35 cellular contexts compared by ENCODE assay signal in genomic region chr1:106749491-106749890, GRCh38.
"Had no signal": no experiment of that assay in that cellular context is flagged by ENCODE, and none has a peak within 500 bp of the region (broad histone marks: within the 10 kb centered on the region; RNA-seq: fewer than 3 reads in every experiment).

No MANE protein-coding gene starts in this region.

- H3K4me3 ChIP-seq: ascending aorta, cardiac muscle cell had no signal

- H3K36me3 ChIP-seq: ascending aorta, cardiac muscle cell had no signal

- H3K27ac Mint-ChIP-seq: activated B cell treated with CpG ODN at 0.5 μM for 24 hours; activated CD4-positive, alpha-beta memory T cell treated with anti-CD3 and anti-CD28 coated beads, Interleukin-2, amount 10 ng/mL, durations not matched to agents 7 days and 5 days; activated CD4-positive, alpha-beta T cell treated with anti-CD3 and anti-CD28 coated beads for 36 hours; activated CD4-positive, alpha-beta T cell treated with anti-CD3 and anti-CD28 coated beads, Interleukin-2, amount 10 ng/mL, durations not matched to agents 7 days and 5 days; activated CD8-positive, alpha-beta memory T cell treated with anti-CD3 and anti-CD28 coated beads, Interleukin-2, amount 10 ng/mL, durations not matched to agents 7 days and 5 days; activated CD8-positive, alpha-beta T cell treated with anti-CD3 and anti-CD28 coated beads, Interleukin-2, amount 10 ng/mL, durations not matched to agents 7 days and 5 days; activated naive CD4-positive, alpha-beta T cell treated with anti-CD3 and anti-CD28 coated beads, Interleukin-2, amount 10 ng/mL, durations not matched to agents 7 days and 5 days; activated naive CD4-positive, alpha-beta T cell treated with anti-CD3 and anti-CD28 coated beads, Interleukin-2, amount 50 U/mL, for 24 hours; activated naive CD8-positive, alpha-beta T cell; activated naive CD8-positive, alpha-beta T cell treated with anti-CD3 and anti-CD28 coated beads, Interleukin-2, amount 10 ng/mL, durations not matched to agents 7 days and 5 days; activated naive CD8-positive, alpha-beta T cell treated with anti-CD3 and anti-CD28 coated beads, Interleukin-2, amount 50 U/mL, for 24 hours; activated T-cell treated with anti-CD3 and anti-CD28 coated beads, Interleukin-2, amount 50 U/mL, for 24 hours; activated T-helper 2 cell treated with anti-CD3 and anti-CD28 coated beads, Interferon-gamma antibody, Interleukin-2, Interleukin-4, amounts not matched to agents 10 μg/mL and 5 μg/mL and 100 μg/mL, durations not matched to agents 14 hours and 24 hours and 36 hours; brain; T-helper 1 cell treated with Interleukin-12 subunit alpha and Interleukin-12 subunit beta and Interleukin-4 antibody, amounts not matched to agents 30 μg/mL and 1 μg/mL, for 36 hours; T-helper 2 cell treated with Interferon-gamma antibody and Interleukin-4, amounts not matched to agents 5 μg/mL and 100 μg/mL, for 36 hours had no signal

- H3K4me1 ChIP-seq: ascending aorta had no signal

- DNase-seq: activated B cell treated with CpG ODN at 0.5 μM for 24 hours; activated CD4-positive, alpha-beta memory T cell treated with anti-CD3 and anti-CD28 coated beads, Interleukin-2, amount 10 ng/mL, durations not matched to agents 7 days and 5 days; activated CD4-positive, alpha-beta T cell treated with anti-CD3 and anti-CD28 coated beads for 1 hour; activated CD4-positive, alpha-beta T cell treated with anti-CD3 and anti-CD28 coated beads for 36 hours; activated CD4-positive, alpha-beta T cell treated with anti-CD3 and anti-CD28 coated beads for 48 hours; activated CD4-positive, alpha-beta T cell treated with anti-CD3 and anti-CD28 coated beads, Interleukin-2, amount 10 ng/mL, durations not matched to agents 7 days and 5 days; activated CD4-positive, alpha-beta T cell treated with anti-CD3 and anti-CD28 coated beads, Interleukin-2, amount 50 U/mL, for 48 hours; activated CD8-positive, alpha-beta memory T cell treated with anti-CD3 and anti-CD28 coated beads for 24 hours; activated CD8-positive, alpha-beta memory T cell treated with anti-CD3 and anti-CD28 coated beads, Interleukin-2, amount 10 ng/mL, durations not matched to agents 7 days and 5 days; activated CD8-positive, alpha-beta memory T cell treated with anti-CD3 and anti-CD28 coated beads, Interleukin-2, amount 50 U/mL, for 48 hours; activated CD8-positive, alpha-beta T cell treated with anti-CD3 and anti-CD28 coated beads, Interleukin-2, amount 10 ng/mL, durations not matched to agents 7 days and 5 days; activated effector memory CD4-positive, alpha-beta T cell treated with Interleukin-2 at 50 U/mL for 16 hours; activated gamma-delta T cell; activated naive CD4-positive, alpha-beta T cell treated with anti-CD3 and anti-CD28 coated beads, Interleukin-2, amount 10 ng/mL, durations not matched to agents 7 days and 5 days; activated naive CD4-positive, alpha-beta T cell treated with Interleukin-2 at 50 U/mL for 16 hours; activated naive CD8-positive, alpha-beta T cell treated with anti-CD3 and anti-CD28 coated beads, Interleukin-2, amount 10 ng/mL, durations not matched to agents 7 days and 5 days; activated naive CD8-positive, alpha-beta T cell treated with anti-CD3 and anti-CD28 coated beads, Interleukin-2, amount 50 U/mL, for 24 hours; activated T-cell treated with anti-CD3 and anti-CD28 coated beads, Interleukin-2, amount 50 U/mL, for 24 hours; activated T-cell treated with anti-CD3 and anti-CD28 coated beads, Interleukin-2, amount 50 U/mL, for 48 hours; amygdala; anterior cingulate cortex; caudate nucleus; T-helper 2 cell; T-helper 9 cell had no signal

- H3K4me3 Mint-ChIP-seq: activated B cell treated with CpG ODN at 0.5 μM for 24 hours; activated CD4-positive, alpha-beta memory T cell treated with anti-CD3 and anti-CD28 coated beads, Interleukin-2, amount 10 ng/mL, durations not matched to agents 7 days and 5 days; activated CD4-positive, alpha-beta T cell treated with anti-CD3 and anti-CD28 coated beads for 36 hours; activated CD4-positive, alpha-beta T cell treated with anti-CD3 and anti-CD28 coated beads, Interleukin-2, amount 10 ng/mL, durations not matched to agents 7 days and 5 days; activated CD8-positive, alpha-beta memory T cell treated with anti-CD3 and anti-CD28 coated beads, Interleukin-2, amount 10 ng/mL, durations not matched to agents 7 days and 5 days; activated CD8-positive, alpha-beta T cell treated with anti-CD3 and anti-CD28 coated beads, Interleukin-2, amount 10 ng/mL, durations not matched to agents 7 days and 5 days; activated naive CD4-positive, alpha-beta T cell treated with anti-CD3 and anti-CD28 coated beads, Interleukin-2, amount 10 ng/mL, durations not matched to agents 7 days and 5 days; activated naive CD4-positive, alpha-beta T cell treated with anti-CD3 and anti-CD28 coated beads, Interleukin-2, amount 50 U/mL, for 24 hours; activated naive CD8-positive, alpha-beta T cell; activated naive CD8-positive, alpha-beta T cell treated with anti-CD3 and anti-CD28 coated beads, Interleukin-2, amount 10 ng/mL, durations not matched to agents 7 days and 5 days; activated naive CD8-positive, alpha-beta T cell treated with anti-CD3 and anti-CD28 coated beads, Interleukin-2, amount 50 U/mL, for 24 hours; activated T-cell treated with anti-CD3 and anti-CD28 coated beads, Interleukin-2, amount 50 U/mL, for 24 hours; brain; central memory CD8-positive, alpha-beta T cell; T-helper 1 cell treated with Interleukin-12 subunit alpha and Interleukin-12 subunit beta and Interleukin-4 antibody, amounts not matched to agents 30 μg/mL and 1 μg/mL, for 36 hours; T-helper 2 cell treated with Interferon-gamma antibody and Interleukin-4, amounts not matched to agents 5 μg/mL and 100 μg/mL, for 36 hours had no signal

- H3K4me1 Mint-ChIP-seq: activated CD4-positive, alpha-beta memory T cell treated with anti-CD3 and anti-CD28 coated beads, Interleukin-2, amount 10 ng/mL, durations not matched to agents 7 days and 5 days; activated CD4-positive, alpha-beta T cell treated with anti-CD3 and anti-CD28 coated beads for 36 hours; activated CD4-positive, alpha-beta T cell treated with anti-CD3 and anti-CD28 coated beads, Interleukin-2, amount 10 ng/mL, durations not matched to agents 7 days and 5 days; activated CD8-positive, alpha-beta memory T cell treated with anti-CD3 and anti-CD28 coated beads, Interleukin-2, amount 10 ng/mL, durations not matched to agents 7 days and 5 days; activated naive CD4-positive, alpha-beta T cell treated with anti-CD3 and anti-CD28 coated beads, Interleukin-2, amount 10 ng/mL, durations not matched to agents 7 days and 5 days; activated naive CD4-positive, alpha-beta T cell treated with anti-CD3 and anti-CD28 coated beads, Interleukin-2, amount 50 U/mL, for 24 hours; activated naive CD8-positive, alpha-beta T cell treated with anti-CD3 and anti-CD28 coated beads, Interleukin-2, amount 10 ng/mL, durations not matched to agents 7 days and 5 days; activated naive CD8-positive, alpha-beta T cell treated with anti-CD3 and anti-CD28 coated beads, Interleukin-2, amount 50 U/mL, for 24 hours; central memory CD8-positive, alpha-beta T cell had no signal

- H3K27me3 Mint-ChIP-seq: activated B cell treated with CpG ODN at 0.5 μM for 24 hours; activated CD4-positive, alpha-beta memory T cell treated with anti-CD3 and anti-CD28 coated beads, Interleukin-2, amount 10 ng/mL, durations not matched to agents 7 days and 5 days; activated CD4-positive, alpha-beta T cell treated with anti-CD3 and anti-CD28 coated beads for 36 hours; activated CD4-positive, alpha-beta T cell treated with anti-CD3 and anti-CD28 coated beads, Interleukin-2, amount 10 ng/mL, durations not matched to agents 7 days and 5 days; activated CD8-positive, alpha-beta memory T cell treated with anti-CD3 and anti-CD28 coated beads, Interleukin-2, amount 10 ng/mL, durations not matched to agents 7 days and 5 days; activated naive CD4-positive, alpha-beta T cell treated with anti-CD3 and anti-CD28 coated beads, Interleukin-2, amount 10 ng/mL, durations not matched to agents 7 days and 5 days; activated naive CD4-positive, alpha-beta T cell treated with anti-CD3 and anti-CD28 coated beads, Interleukin-2, amount 50 U/mL, for 24 hours; activated naive CD8-positive, alpha-beta T cell; activated naive CD8-positive, alpha-beta T cell treated with anti-CD3 and anti-CD28 coated beads, Interleukin-2, amount 10 ng/mL, durations not matched to agents 7 days and 5 days; activated naive CD8-positive, alpha-beta T cell treated with anti-CD3 and anti-CD28 coated beads, Interleukin-2, amount 50 U/mL, for 24 hours; activated T-cell treated with anti-CD3 and anti-CD28 coated beads, Interleukin-2, amount 50 U/mL, for 24 hours; central memory CD8-positive, alpha-beta T cell had no signal

- H3K36me3 Mint-ChIP-seq: activated CD8-positive, alpha-beta memory T cell treated with anti-CD3 and anti-CD28 coated beads, Interleukin-2, amount 10 ng/mL, durations not matched to agents 7 days and 5 days; activated naive CD4-positive, alpha-beta T cell treated with anti-CD3 and anti-CD28 coated beads, Interleukin-2, amount 10 ng/mL, durations not matched to agents 7 days and 5 days; activated naive CD4-positive, alpha-beta T cell treated with anti-CD3 and anti-CD28 coated beads, Interleukin-2, amount 50 U/mL, for 24 hours; activated naive CD8-positive, alpha-beta T cell; activated naive CD8-positive, alpha-beta T cell treated with anti-CD3 and anti-CD28 coated beads, Interleukin-2, amount 10 ng/mL, durations not matched to agents 7 days and 5 days; brain had no signal

- H3K27ac ChIP-seq: ascending aorta, cardiac muscle cell, VCaP had no signal

- H3K27me3 ChIP-seq: ascending aorta, cardiac muscle cell had no signal

- ATAC-seq: activated CD4-positive, alpha-beta T cell treated with anti-CD3 and anti-CD28 coated beads for 36 hours; activated CD4-positive, CD25-positive, alpha-beta regulatory T cell treated with anti-CD3 and anti-CD28 coated beads, Interleukin-2, amount 50 U/mL, for 24 hours; activated CD8-positive, alpha-beta memory T cell treated with anti-CD3 and anti-CD28 coated beads, Interleukin-2, amount 10 ng/mL, durations not matched to agents 7 days and 5 days; activated CD8-positive, alpha-beta T cell treated with anti-CD3 and anti-CD28 coated beads, Interleukin-2, amount 10 ng/mL, durations not matched to agents 7 days and 5 days; activated naive CD8-positive, alpha-beta T cell treated with anti-CD3 and anti-CD28 coated beads, Interleukin-2, amount 50 U/mL, for 24 hours had no signal

- H3K9me3 Mint-ChIP-seq: activated B cell treated with CpG ODN at 0.5 μM for 24 hours; activated CD4-positive, alpha-beta memory T cell treated with anti-CD3 and anti-CD28 coated beads, Interleukin-2, amount 10 ng/mL, durations not matched to agents 7 days and 5 days; activated CD4-positive, alpha-beta T cell treated with anti-CD3 and anti-CD28 coated beads, Interleukin-2, amount 10 ng/mL, durations not matched to agents 7 days and 5 days; activated naive CD4-positive, alpha-beta T cell treated with anti-CD3 and anti-CD28 coated beads, Interleukin-2, amount 10 ng/mL, durations not matched to agents 7 days and 5 days; activated naive CD4-positive, alpha-beta T cell treated with anti-CD3 and anti-CD28 coated beads, Interleukin-2, amount 50 U/mL, for 24 hours; activated naive CD8-positive, alpha-beta T cell treated with anti-CD3 and anti-CD28 coated beads, Interleukin-2, amount 10 ng/mL, durations not matched to agents 7 days and 5 days; activated naive CD8-positive, alpha-beta T cell treated with anti-CD3 and anti-CD28 coated beads, Interleukin-2, amount 50 U/mL, for 24 hours; activated T-helper 2 cell treated with anti-CD3 and anti-CD28 coated beads, Interferon-gamma antibody, Interleukin-2, Interleukin-4, amounts not matched to agents 10 μg/mL and 5 μg/mL and 100 μg/mL, durations not matched to agents 14 hours and 24 hours and 36 hours had no signal

- H3K9me3 ChIP-seq: ascending aorta had no signal
